In genomic region chr13:43326100-43326499, GRCh38 we compare ENCODE assay signal across 18 cellular contexts.
"Had no signal": no experiment of that assay in that cellular context is flagged by ENCODE, and none has a peak within 500 bp of the region (broad histone marks: within the 10 kb centered on the region; RNA-seq: fewer than 3 reads in every experiment).

No MANE protein-coding gene starts in this region.

- H3K36me3 ChIP-seq: gastrocnemius medialis, pancreas, thoracic aorta, vagina, WERI-Rb-1 had no signal

- H3K27ac ChIP-seq: gastrocnemius medialis, heart left ventricle, pancreas, thoracic aorta, vagina, WERI-Rb-1 had no signal

- H3K27me3 ChIP-seq: esophagus muscularis mucosa, gastrocnemius medialis, heart left ventricle, pancreas, vagina had no signal

- H3K9me3 ChIP-seq: esophagus muscularis mucosa, gastrocnemius medialis, heart left ventricle, pancreas, thoracic aorta, vagina had no signal

- H3K4me1 ChIP-seq: pancreas, vagina had no signal

- H3K4me3 ChIP-seq: esophagus muscularis mucosa, gastrocnemius medialis, heart left ventricle, lung, pancreas, thoracic aorta, vagina had no signal

- DNase-seq: activated CD4-positive, alpha-beta T cell treated with anti-CD3 and anti-CD28 coated beads, Interleukin-2, amount 10 ng/mL, durations not matched to agents 7 days and 5 days; activated CD4-positive, CD25-positive, alpha-beta regulatory T cell treated with anti-CD3 and anti-CD28 coated beads, Interleukin-2, amount 50 U/mL, for 72 hours; activated CD8-positive, alpha-beta T cell treated with anti-CD3 and anti-CD28 coated beads for 36 hours; activated gamma-delta T cell; activated naive CD4-positive, alpha-beta T cell treated with anti-CD3 and anti-CD28 coated beads, Interleukin-2, amount 50 U/mL, for 16 hours; aorta; central memory CD4-positive, alpha-beta T cell; gastrocnemius medialis; heart left ventricle; pancreas; stimulated activated naive CD8-positive, alpha-beta T cell treated with anti-CD3 and anti-CD28 coated beads, Interleukin-15, amount 100 ng/mL, for 72 hours; T-cell; WERI-Rb-1 had no signal

- ATAC-seq: activated CD8-positive, alpha-beta T cell treated with anti-CD3 and anti-CD28 coated beads for 36 hours; natural killer cell treated with Interleukin-12 subunit alpha and Interleukin-12 subunit beta and Interleukin-15 and Interleukin-18, amount 100 ng/mL, for 72 hours; pancreas; stimulated activated naive CD8-positive, alpha-beta T cell treated with anti-CD3 and anti-CD28 coated beads, Interleukin-15, amount 100 ng/mL, for 72 hours; T-cell had no signal
